In the genomic region with DNA sequence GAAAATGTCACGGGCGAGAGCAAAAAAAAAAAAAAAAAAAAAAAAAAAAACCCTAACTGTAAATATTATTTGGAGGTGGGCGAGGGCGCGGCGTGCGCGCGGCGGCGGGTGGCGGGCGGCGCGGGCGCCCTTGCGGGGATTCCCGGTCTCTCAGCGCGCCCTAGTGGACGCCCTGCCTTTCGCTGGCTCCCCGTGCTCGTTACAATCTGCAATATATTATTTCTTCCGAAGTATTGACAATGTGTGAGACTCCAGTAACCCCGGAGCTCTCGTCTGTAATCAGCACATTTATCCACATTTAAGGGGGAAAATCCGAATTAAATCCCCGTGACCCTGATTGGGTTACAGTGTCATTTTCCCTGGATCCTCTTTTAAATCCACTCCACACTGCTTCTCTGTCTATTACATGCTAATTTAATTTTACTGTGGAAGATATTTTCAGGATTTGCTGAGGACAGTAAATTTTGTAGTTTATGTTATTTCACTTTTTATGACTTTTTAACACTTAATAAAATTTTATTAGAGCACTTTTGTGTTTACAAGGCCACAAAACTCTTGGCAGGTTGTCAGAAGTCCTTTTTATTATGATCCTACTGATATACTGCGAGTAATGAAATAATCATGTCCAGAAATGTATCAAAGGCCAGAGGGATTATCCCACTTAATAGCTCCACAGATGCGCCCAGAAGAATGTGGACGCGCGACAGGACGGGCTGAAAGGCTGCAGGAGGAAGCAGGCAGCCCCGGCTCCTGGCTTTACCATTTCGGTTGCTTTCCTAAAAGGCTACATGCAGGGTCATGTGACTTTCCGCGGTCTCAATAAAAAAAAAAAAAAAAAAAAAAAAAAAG, we compare ENCODE assay signal across 8 cellular contexts.
DNase-seq lines count a peak whose midpoint lies in the region; ATAC-seq and TF ChIP-seq lines count a peak whose summit lies in the region.

No MANE protein-coding gene starts in this region.

- no peaks in the 10 kb centered on the region for H3K36me3 Mint-ChIP-seq in endothelial cell (ENCODE audit: low read depth, unreplicated experiment)

- no peaks in the 10 kb centered on the region for H3K36me3 ChIP-seq in BE2C

- 0 out of 2 replicates have a peak, but pooled peaks cover 2% of the 10 kb centered on the region for H3K4me1 ChIP-seq in BE2C

- H3K27ac Mint-ChIP-seq in endothelial cell (ENCODE audit: unreplicated experiment) = no peak overlapping the region

- H3K27me3 ChIP-seq in BE2C = no peaks in the 10 kb centered on the region

- peaks cover 11% of the 10 kb centered on the region for H3K4me1 Mint-ChIP-seq in endothelial cell (ENCODE audit: unreplicated experiment)

- TF ChIP-seq CTCF in BE2C (IDR thresholded peaks at IDR 0.05; ENCODE audit: low read depth, low read length) (peak; percentile 49), endothelial cell (IDR thresholded peaks at IDR 0.05; ENCODE audit: unreplicated experiment) (peak; percentile 78)

- H3K4me3 Mint-ChIP-seq in endothelial cell (ENCODE audit: unreplicated experiment) = peak overlapping the region; percentile 67

- peak overlapping the region; percentile 66 for H3K4me3 ChIP-seq in BE2C (ENCODE audit: low read depth, low read length)

- DNase-seq in BE2C = peak; percentile 73
- DNase-seq in GM19240 (ENCODE audit: insufficient read length, low spot score) = peak; percentile 53
- DNase-seq in NCI-H748 (lab: John Stamatoyannopoulos, UW; ENCODE audit: unreplicated experiment) = peak; percentile 85
- DNase-seq in activated CD8-positive, alpha-beta memory T cell treated with anti-CD3 and anti-CD28 coated beads, Interleukin-2, amount 50 U/mL, for 1 hour (ENCODE audit: extremely low read depth) = peak; percentile 17
- DNase-seq in endothelial cell (ENCODE audit: low spot score) = peak; percentile 78
- DNase-seq in midbrain (lab: John Stamatoyannopoulos, UW) = peak; percentile 57
- DNase-seq in stimulated activated CD8-positive, alpha-beta memory T cell treated with anti-CD3 and anti-CD28 coated beads, Interleukin-4, amount 100 ng/mL, for 4 hours (ENCODE audit: low read depth in 2 of 2, low spot score in 1 of 2) = peak; percentile 8 to 24

- no peaks in the 10 kb centered on the region for H3K9me3 Mint-ChIP-seq in endothelial cell (ENCODE audit: unreplicated experiment)

- peaks cover 2% of the 10 kb centered on the region for H3K27me3 Mint-ChIP-seq in endothelial cell (ENCODE audit: unreplicated experiment)

- peak; percentile 82 for ATAC-seq in HG03439 (IDR thresholded peaks at IDR 0.05; ENCODE audit: unreplicated experiment)

- no peaks in the 10 kb centered on the region for H3K9me3 ChIP-seq in BE2C

Comparison
In these comparisons a context has a peak if more than half of its experiments do, and no peak if none do; other contexts are left out.
1. Peak in every context shown above with its lines: DNase-seq, ATAC-seq and H3K4me3 ChIP-seq.
2. DNase-seq: peak in every context shown above with its lines; median percentile 85 in NCI-H748; 78 in endothelial cell; 73 in BE2C; 57 in midbrain; 53 in GM19240; 17 in activated CD8-positive, alpha-beta memory T cell treated with anti-CD3 and anti-CD28 coated beads, Interleukin-2, amount 50 U/mL, for 1 hour; 16 in stimulated activated CD8-positive, alpha-beta memory T cell treated with anti-CD3 and anti-CD28 coated beads, Interleukin-4, amount 100 ng/mL, for 4 hours.